In the genomic region with DNA sequence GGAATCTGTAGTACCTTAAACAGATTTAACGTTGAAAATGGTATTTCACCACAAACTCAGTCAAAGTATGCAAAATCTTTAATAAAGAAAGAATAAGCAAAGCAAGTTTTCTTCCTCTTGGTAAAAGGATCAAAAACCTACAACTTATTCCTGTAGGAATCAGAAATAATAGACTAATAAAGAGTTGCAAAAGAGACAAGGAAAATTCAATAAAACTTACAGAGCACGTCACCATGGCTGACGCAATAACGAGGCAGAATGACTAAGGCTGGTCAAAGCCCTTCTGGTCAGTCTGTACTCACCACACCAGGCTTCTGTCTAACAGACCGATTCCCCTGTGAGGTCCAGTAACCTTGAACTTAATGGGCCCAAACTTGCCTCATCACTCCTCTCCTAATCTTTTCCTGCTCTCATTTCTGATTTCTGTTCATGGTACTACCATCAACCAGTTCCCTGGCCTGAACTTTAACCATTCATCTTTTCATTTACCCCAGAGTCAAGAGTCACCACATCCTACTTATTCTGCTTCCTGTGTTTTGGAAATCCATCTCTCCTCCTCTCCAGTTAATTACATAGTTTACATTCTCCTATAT, we compare ENCODE assay signal across 1 cellular context.
TF ChIP-seq lines count a peak whose summit lies in the region.

No MANE protein-coding gene starts in this region.

TF ChIP-seq in GM23338, 12 proteins besides CTCF, POLR2A, EP300 and RAD21 (continued from another document):
- TF ChIP-seq, protein P1, sequence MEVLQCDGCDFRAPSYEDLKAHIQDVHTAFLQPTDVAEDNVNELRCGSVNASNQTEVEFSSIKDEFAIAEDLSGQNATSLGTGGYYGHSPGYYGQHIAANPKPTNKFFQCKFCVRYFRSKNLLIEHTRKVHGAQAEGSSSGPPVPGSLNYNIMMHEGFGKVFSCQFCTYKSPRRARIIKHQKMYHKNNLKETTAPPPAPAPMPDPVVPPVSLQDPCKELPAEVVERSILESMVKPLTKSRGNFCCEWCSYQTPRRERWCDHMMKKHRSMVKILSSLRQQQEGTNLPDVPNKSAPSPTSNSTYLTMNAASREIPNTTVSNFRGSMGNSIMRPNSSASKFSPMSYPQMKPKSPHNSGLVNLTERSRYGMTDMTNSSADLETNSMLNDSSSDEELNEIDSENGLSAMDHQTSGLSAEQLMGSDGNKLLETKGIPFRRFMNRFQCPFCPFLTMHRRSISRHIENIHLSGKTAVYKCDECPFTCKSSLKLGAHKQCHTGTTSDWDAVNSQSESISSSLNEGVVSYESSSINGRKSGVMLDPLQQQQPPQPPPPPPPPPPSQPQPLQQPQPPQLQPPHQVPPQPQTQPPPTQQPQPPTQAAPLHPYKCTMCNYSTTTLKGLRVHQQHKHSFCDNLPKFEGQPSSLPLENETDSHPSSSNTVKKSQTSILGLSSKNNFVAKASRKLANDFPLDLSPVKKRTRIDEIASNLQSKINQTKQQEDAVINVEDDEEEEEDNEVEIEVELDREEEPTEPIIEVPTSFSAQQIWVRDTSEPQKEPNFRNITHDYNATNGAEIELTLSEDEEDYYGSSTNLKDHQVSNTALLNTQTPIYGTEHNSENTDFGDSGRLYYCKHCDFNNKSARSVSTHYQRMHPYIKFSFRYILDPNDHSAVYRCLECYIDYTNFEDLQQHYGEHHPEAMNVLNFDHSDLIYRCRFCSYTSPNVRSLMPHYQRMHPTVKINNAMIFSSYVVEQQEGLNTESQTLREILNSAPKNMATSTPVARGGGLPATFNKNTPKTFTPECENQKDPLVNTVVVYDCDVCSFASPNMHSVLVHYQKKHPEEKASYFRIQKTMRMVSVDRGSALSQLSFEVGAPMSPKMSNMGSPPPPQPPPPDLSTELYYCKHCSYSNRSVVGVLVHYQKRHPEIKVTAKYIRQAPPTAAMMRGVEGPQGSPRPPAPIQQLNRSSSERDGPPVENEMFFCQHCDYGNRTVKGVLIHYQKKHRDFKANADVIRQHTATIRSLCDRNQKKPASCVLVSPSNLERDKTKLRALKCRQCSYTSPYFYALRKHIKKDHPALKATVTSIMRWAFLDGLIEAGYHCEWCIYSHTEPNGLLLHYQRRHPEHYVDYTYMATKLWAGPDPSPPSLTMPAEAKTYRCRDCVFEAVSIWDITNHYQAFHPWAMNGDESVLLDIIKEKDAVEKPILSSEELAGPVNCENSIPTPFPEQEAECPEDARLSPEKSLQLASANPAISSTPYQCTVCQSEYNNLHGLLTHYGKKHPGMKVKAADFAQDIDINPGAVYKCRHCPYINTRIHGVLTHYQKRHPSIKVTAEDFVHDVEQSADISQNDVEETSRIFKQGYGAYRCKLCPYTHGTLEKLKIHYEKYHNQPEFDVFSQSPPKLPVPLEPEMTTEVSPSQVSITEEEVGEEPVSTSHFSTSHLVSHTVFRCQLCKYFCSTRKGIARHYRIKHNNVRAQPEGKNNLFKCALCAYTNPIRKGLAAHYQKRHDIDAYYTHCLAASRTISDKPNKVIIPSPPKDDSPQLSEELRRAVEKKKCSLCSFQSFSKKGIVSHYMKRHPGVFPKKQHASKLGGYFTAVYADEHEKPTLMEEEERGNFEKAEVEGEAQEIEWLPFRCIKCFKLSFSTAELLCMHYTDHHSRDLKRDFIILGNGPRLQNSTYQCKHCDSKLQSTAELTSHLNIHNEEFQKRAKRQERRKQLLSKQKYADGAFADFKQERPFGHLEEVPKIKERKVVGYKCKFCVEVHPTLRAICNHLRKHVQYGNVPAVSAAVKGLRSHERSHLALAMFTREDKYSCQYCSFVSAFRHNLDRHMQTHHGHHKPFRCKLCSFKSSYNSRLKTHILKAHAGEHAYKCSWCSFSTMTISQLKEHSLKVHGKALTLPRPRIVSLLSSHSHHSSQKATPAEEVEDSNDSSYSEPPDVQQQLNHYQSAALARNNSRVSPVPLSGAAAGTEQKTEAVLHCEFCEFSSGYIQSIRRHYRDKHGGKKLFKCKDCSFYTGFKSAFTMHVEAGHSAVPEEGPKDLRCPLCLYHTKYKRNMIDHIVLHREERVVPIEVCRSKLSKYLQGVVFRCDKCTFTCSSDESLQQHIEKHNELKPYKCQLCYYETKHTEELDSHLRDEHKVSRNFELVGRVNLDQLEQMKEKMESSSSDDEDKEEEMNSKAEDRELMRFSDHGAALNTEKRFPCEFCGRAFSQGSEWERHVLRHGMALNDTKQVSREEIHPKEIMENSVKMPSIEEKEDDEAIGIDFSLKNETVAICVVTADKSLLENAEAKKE (CRISPR knock-in tag; IDR thresholded peaks at IDR 0.05), result no peak
